8 cellular contexts compared by ENCODE assay signal in the genomic region with DNA sequence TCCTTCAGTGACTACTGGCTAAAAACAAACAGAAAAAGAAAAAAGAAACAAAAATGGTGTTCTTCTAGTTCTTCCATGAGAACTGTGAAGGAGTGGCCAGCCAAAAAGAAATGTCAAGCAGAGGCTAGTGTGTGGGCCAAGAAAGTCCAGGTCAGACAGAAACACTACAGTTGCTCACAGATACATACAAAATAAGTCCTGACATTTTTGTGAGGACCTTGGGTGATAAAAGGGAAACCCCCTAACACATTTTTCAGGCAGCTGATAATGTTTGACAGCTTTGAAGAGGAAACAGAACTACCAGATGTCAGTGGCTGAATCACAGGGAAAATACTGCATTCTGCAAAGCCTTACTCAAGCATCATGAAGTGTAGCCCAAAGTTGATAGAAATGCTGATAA. TPM values are rescaled to one million over a fixed set of nuclear protein-coding genes. Genes with fewer than 3 reads are reported as not detected.
DNase-seq lines count a peak whose midpoint lies in the region; ATAC-seq and TF ChIP-seq lines count a peak whose summit lies in the region.

No MANE protein-coding gene starts in this region.

- H2BK120ac ChIP-seq in mesenchymal stem cell (ENCODE audit: low read depth, low read length): no peak overlapping the region

- no peak for TF ChIP-seq CTCF in GM12865 (IDR thresholded peaks at IDR 0.05; ENCODE audit: insufficient read depth, low read depth, low read length, missing control alignments)

- H3K27me3 Mint-ChIP-seq in T-helper 2 cell treated with Interferon-gamma antibody and Interleukin-4, amounts not matched to agents 5 μg/mL and 100 μg/mL, for 36 hours (ENCODE audit: low read depth): no peaks in the 10 kb centered on the region

- no peaks in the 10 kb centered on the region for H3K9me3 Mint-ChIP-seq in T-helper 2 cell treated with Interferon-gamma antibody and Interleukin-4, amounts not matched to agents 5 μg/mL and 100 μg/mL, for 36 hours

- H2AFZ ChIP-seq in mesenchymal stem cell (ENCODE audit: low read depth, low read length): no peak overlapping the region

- H3K36me3 ChIP-seq in mesenchymal stem cell (ENCODE audit: control insufficient read depth in 1 of 2, insufficient read depth in 2 of 2, low read depth in 1 of 2, low read length in 2 of 2): peaks cover 0 to 2% of the 10 kb centered on the region in 2 experiments

- H3K27me3 ChIP-seq in mesenchymal stem cell (ENCODE audit: control insufficient read depth in 1 of 2, insufficient read depth in 1 of 2, low read length in 2 of 2): no peaks in the 10 kb centered on the region

- no peaks in the 10 kb centered on the region for H3K9me3 ChIP-seq in mesenchymal stem cell (ENCODE audit: control insufficient read depth, low read length)

- H3K36me3 Mint-ChIP-seq in T-helper 2 cell treated with Interferon-gamma antibody and Interleukin-4, amounts not matched to agents 5 μg/mL and 100 μg/mL, for 36 hours (ENCODE audit: low read depth): peaks cover 42% of the 10 kb centered on the region

- peak overlapping the region; percentile 84 for H3K27ac Mint-ChIP-seq in T-helper 2 cell treated with Interferon-gamma antibody and Interleukin-4, amounts not matched to agents 5 μg/mL and 100 μg/mL, for 36 hours

- no peaks in the 10 kb centered on the region for H3K4me1 ChIP-seq in mesenchymal stem cell (ENCODE audit: control insufficient read depth, insufficient read depth, low read depth, low read length)

- H2BK15ac ChIP-seq in mesenchymal stem cell (ENCODE audit: low read depth, poor library complexity, severe bottlenecking): no peak overlapping the region

- H3K14ac ChIP-seq in mesenchymal stem cell (ENCODE audit: low read length in 2 of 2): no peak overlapping the region

- ATAC-seq in HG02571 (IDR thresholded peaks at IDR 0.05; ENCODE audit: unreplicated experiment): peak; percentile 51
- no peak for ATAC-seq in HG03520 (IDR thresholded peaks at IDR 0.05; ENCODE audit: unreplicated experiment)
- ATAC-seq in esophagus mucosa: no peak

- peak overlapping the region; percentile 64 for H3K4me3 Mint-ChIP-seq in T-helper 2 cell treated with Interferon-gamma antibody and Interleukin-4, amounts not matched to agents 5 μg/mL and 100 μg/mL, for 36 hours

- H3K18ac ChIP-seq in mesenchymal stem cell (ENCODE audit: low read depth in 1 of 2, low read length in 2 of 2): no peak overlapping the region

- no peak overlapping the region for H2BK5ac ChIP-seq in mesenchymal stem cell (ENCODE audit: low read depth, low read length, poor library complexity, severe bottlenecking)

- H2BK12ac ChIP-seq in mesenchymal stem cell (ENCODE audit: low read length in 2 of 2): peak overlapping the region in 1 of 2 experiments; percentile 54

- H3K27ac ChIP-seq in mesenchymal stem cell (ENCODE audit: low read length, poor library complexity, severe bottlenecking): peak overlapping the region; percentile 4

- no peak overlapping the region for H2AK5ac ChIP-seq in mesenchymal stem cell (ENCODE audit: low read length, severe bottlenecking)

- H3K4me1 Mint-ChIP-seq in T-helper 2 cell treated with Interferon-gamma antibody and Interleukin-4, amounts not matched to agents 5 μg/mL and 100 μg/mL, for 36 hours (ENCODE audit: low read depth): peaks cover 82% of the 10 kb centered on the region

- H3K4me2 ChIP-seq in mesenchymal stem cell (ENCODE audit: low read length, poor library complexity, severe bottlenecking): no peak overlapping the region

- no peak overlapping the region for H4K8ac ChIP-seq in mesenchymal stem cell (ENCODE audit: low read length)

- H3K4me3 ChIP-seq in GM12865 (ENCODE audit: low read depth, low read length): no peak overlapping the region
- no peak overlapping the region for H3K4me3 ChIP-seq in mesenchymal stem cell (ENCODE audit: insufficient read depth in 1 of 2, low read depth in 1 of 2, low read length in 2 of 2)

- no peak overlapping the region for H3K4ac ChIP-seq in mesenchymal stem cell (ENCODE audit: low read depth in 1 of 2, low read length in 2 of 2)

- peak; percentile 59 for DNase-seq in GM12865 (ENCODE audit: low read depth)
- no peak for DNase-seq in T-helper 2 cell treated with Interferon-gamma antibody and Interleukin-4, amounts not matched to agents 5 μg/mL and 100 μg/mL, for 36 hours (ENCODE audit: low spot score)
- DNase-seq in mesenchymal stem cell: peak; percentile 83
- no peak for DNase-seq in NCI-H1436 treated with DMSO at 0.1 percent for 48 hours (lab: John Stamatoyannopoulos, UW)
- DNase-seq in NCI-H1930 (lab: John Stamatoyannopoulos, UW): no peak

- H3K23ac ChIP-seq in mesenchymal stem cell (ENCODE audit: low read length in 2 of 2): no peak overlapping the region

- no peak overlapping the region for H3K9ac ChIP-seq in mesenchymal stem cell (ENCODE audit: low read length)

- H4K91ac ChIP-seq in mesenchymal stem cell (ENCODE audit: low read length): no peak overlapping the region

- H3K79me1 ChIP-seq in mesenchymal stem cell (replicated peaks; ENCODE audit: low read length, poor library complexity, severe bottlenecking): no peaks in the 10 kb centered on the region

RNA-seq across cellular contexts. Expression of gene ARHGAP25, which starts 28.1 kb away (rescaled TPM):
- polyA plus RNA-seq in mesenchymal stem cell (2013, experiment 1 of 2): 0.62 TPM
- 0.45 TPM for polyA plus RNA-seq in mesenchymal stem cell (2013, experiment 2 of 2)
- total RNA-seq in esophagus mucosa: 3.1 TPM

Comparison
In these comparisons a context has a peak if more than half of its experiments do, and no peak if none do; other contexts are left out.
1. DNase-seq: peak in GM12865 (single experiment) and mesenchymal stem cell (single experiment); none in T-helper 2 cell treated with Interferon-gamma antibody and Interleukin-4, amounts not matched to agents 5 μg/mL and 100 μg/mL, for 36 hours (single experiment), NCI-H1436 treated with DMSO at 0.1 percent for 48 hours (single experiment) and NCI-H1930 (0 of 2).